23 cellular contexts compared by ENCODE assay signal in the genomic region with DNA sequence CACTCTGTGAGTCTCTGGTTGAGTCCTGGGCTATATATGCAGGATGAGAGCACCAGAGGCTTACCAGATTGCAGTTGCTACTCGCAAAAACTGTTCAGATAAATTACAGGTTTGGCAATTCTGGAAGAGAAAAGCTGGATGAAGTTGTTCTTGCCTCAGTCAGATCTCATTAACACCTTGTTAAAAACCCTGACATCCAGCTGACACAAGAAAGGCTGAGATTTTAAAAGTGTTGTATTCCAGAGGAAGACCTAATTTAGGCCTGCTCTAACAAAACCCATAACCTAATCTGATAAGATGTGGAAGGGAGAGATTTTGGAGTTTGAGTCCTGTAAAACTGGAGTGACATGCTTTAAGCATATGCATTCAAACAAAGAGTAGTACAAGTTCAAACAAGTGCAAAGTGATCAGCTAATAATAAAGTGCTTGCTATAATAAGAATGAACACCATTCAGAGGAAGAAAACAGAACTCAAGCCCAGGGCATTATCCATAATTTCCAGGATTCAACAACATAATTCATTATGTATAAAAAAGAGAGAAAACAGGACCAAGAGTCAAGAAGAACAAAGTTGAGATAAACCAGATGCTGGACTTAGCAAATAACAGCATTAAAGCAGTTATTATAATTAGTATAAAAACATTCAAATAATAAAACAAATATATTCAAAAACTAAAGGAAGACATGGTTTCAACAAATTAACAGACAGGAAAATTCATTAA.
DNase-seq lines count a peak whose midpoint lies in the region; ATAC-seq and TF ChIP-seq lines count a peak whose summit lies in the region.
"Had no signal": no experiment of that assay in that cellular context is flagged by ENCODE, and none has a peak within 500 bp of the region (broad histone marks: within the 10 kb centered on the region; RNA-seq: fewer than 3 reads in every experiment).

No MANE protein-coding gene starts in this region.

- no peaks in the 10 kb centered on the region for H4K20me1 ChIP-seq in SK-N-SH (ENCODE audit: insufficient read depth)

- TF ChIP-seq RAD21 in SK-N-SH (IDR thresholded peaks at IDR 0.05; ENCODE audit: low read length): no peak

- H3K9ac ChIP-seq in SK-N-SH: no peak overlapping the region

- TF ChIP-seq EP300 in SK-N-SH (IDR thresholded peaks at IDR 0.05; ENCODE audit: borderline replicate concordance in 1 of 2, low read depth in 1 of 2, low read length in 1 of 2): peak in 1 of 2 experiments; percentile 62; a peak in 2 of 4 replicates
- no peak for TF ChIP-seq EP300 in sigmoid colon (IDR thresholded peaks at IDR 0.05)

- 7% methylated on average over 1 of the region's 1 CpG for whole genome bisulfite sequencing in SK-N-SH (ENCODE audit: low lambda C conversion rate)
- 42 to 46% methylated on average over 1 of the region's 1 CpG for WGBS in sigmoid colon, 2 donors

- no peak overlapping the region for H3K4me2 ChIP-seq in SK-N-SH

- H3K27ac ChIP-seq in SK-N-SH (ENCODE audit: low read depth in 2 of 2, low read length in 1 of 2): peak overlapping the region in 1 of 2 experiments; percentile 88; a peak in 2 of 4 replicates
- peak overlapping the region; percentile 33 for H3K27ac ChIP-seq in HEK293 (ENCODE audit: extremely low read depth, low read depth, low read length)
- peak overlapping the region; percentile 52 to 90 (median 70) for H3K27ac ChIP-seq in sigmoid colon

- H3K4me3 ChIP-seq in SK-N-SH (ENCODE audit: low read depth in 2 of 2, low read length in 1 of 2): no peak overlapping the region
- no peak overlapping the region for H3K4me3 ChIP-seq in HEK293 (ENCODE audit: low read depth, low read length)
- no peak overlapping the region for H3K4me3 ChIP-seq in epithelial cell of esophagus (ENCODE audit: low read length)
- no peak overlapping the region for H3K4me3 ChIP-seq in sigmoid colon
- H3K4me3 ChIP-seq: lung, prostate gland had no signal

- no peak overlapping the region for H3K4me3 Mint-ChIP-seq in Calu3 (ENCODE audit: low read depth, unreplicated experiment)
- H3K4me3 Mint-ChIP-seq: activated CD8-positive, alpha-beta T cell treated with anti-CD3 and anti-CD28 coated beads for 36 hours; T-cell had no signal

- CTCF ChIA-PET in SK-N-SH (lab: Yijun Ruan, JAX): interaction anchor here (0.5 to 1.0 kb wide), 2 partner anchors 16 to 48 kb away, joined by 3 read pairs; no protein-coding TSS in a partner anchor
- CTCF ChIA-PET in HEK293 (lab: Yijun Ruan, JAX): no interaction called here
- CTCF ChIA-PET in Calu3 (lab: Charles Lee): no interaction called here

- peaks cover 7% of the 10 kb centered on the region for H3F3A ChIP-seq in SK-N-SH (replicated peaks; ENCODE audit: insufficient read depth)

- H3K9me3 ChIP-seq in SK-N-SH: no peaks in the 10 kb centered on the region
- no peaks in the 10 kb centered on the region for H3K9me3 ChIP-seq in HEK293 (ENCODE audit: control insufficient read depth, insufficient read depth, low read depth, low read length)
- H3K9me3 ChIP-seq in sigmoid colon: no peaks in the 10 kb centered on the region
- H3K9me3 ChIP-seq: prostate gland had no signal

- no TSS peak for BruUV-seq in Calu3 (replicated peaks; lab: Mats Ljungman, UMichigan)

- H3K4me1 ChIP-seq in SK-N-SH (ENCODE audit: control insufficient read depth in 1 of 2, insufficient read depth in 2 of 2, low read depth in 1 of 2, low read length in 1 of 2) (peaks cover 0 to 38% of the 10 kb centered on the region in 2 experiments; a peak in 2 of 4 replicates), HEK293 (ENCODE audit: control insufficient read depth, insufficient read depth, low read length) (peaks cover 41% of the 10 kb centered on the region), sigmoid colon (peaks cover 0 to 86% (median 77%) of the 10 kb centered on the region in 4 donors)

- H2AFZ ChIP-seq in SK-N-SH (ENCODE audit: low read depth): no peak overlapping the region

- POLR2A ChIA-PET in SK-N-SH (lab: Yijun Ruan, JAX) (no interaction called here), HEK293 (lab: Yijun Ruan, JAX) (no interaction called here)

- TF ChIP-seq POLR2A in sigmoid colon (IDR thresholded peaks at IDR 0.05): no peak

- H3K27me3 ChIP-seq in SK-N-SH (ENCODE audit: insufficient read depth): no peaks in the 10 kb centered on the region
- no peaks in the 10 kb centered on the region for H3K27me3 ChIP-seq in sigmoid colon

- H3K36me3 ChIP-seq in SK-N-SH (replicated peaks in 1 of 2; ENCODE audit: control insufficient read depth in 1 of 2, insufficient read depth in 2 of 2, low read length in 1 of 2) (peaks cover 10 to 32% of the 10 kb centered on the region in 2 experiments), HEK293 (ENCODE audit: control insufficient read depth in 2 of 2, insufficient read depth in 1 of 2, low read length in 2 of 2) (no peaks in the 10 kb centered on the region), sigmoid colon (no peaks in the 10 kb centered on the region)
- H3K36me3 ChIP-seq: prostate gland had no signal

- H3K9me2 ChIP-seq in SK-N-SH: no peaks in the 10 kb centered on the region

- no peak for DNase-seq in SK-N-SH
- peak; percentile 27 for DNase-seq in epithelial cell of esophagus (ENCODE audit: low read depth)
- DNase-seq in sigmoid colon: no peak
- DNase-seq in Calu3: no peak
- no peak for DNase-seq in SHP77 treated with DMSO at 0.1 percent for 48 hours (lab: John Stamatoyannopoulos, UW)
- no peak for DNase-seq in NCI-H748 (lab: John Stamatoyannopoulos, UW; ENCODE audit: unreplicated experiment)
- DNase-seq: activated CD4-positive, CD25-positive, alpha-beta regulatory T cell treated with anti-CD3 and anti-CD28 coated beads, Interleukin-2, amount 50 U/mL, for 72 hours; activated CD8-positive, alpha-beta T cell treated with anti-CD3 and anti-CD28 coated beads for 36 hours; activated gamma-delta T cell; COR-L47; DND-41; effector CD4-positive, alpha-beta T cell; islet precursor cell; NCI-H146; NCI-H2171 treated with DMSO at 0.1 percent for 48 hours; NCI-H774; SIG-M5; substantia nigra; T-cell had no signal

- peak; percentile 14; the same call in 1 of the 3 replicates for ATAC-seq in SK-N-SH treated with all-trans-retinoic acid at 6 μM for 48 hours
- ATAC-seq: activated CD8-positive, alpha-beta T cell treated with anti-CD3 and anti-CD28 coated beads for 36 hours; T-cell had no signal

- no peak overlapping the region for H3K27ac Mint-ChIP-seq in Calu3 (ENCODE audit: unreplicated experiment)
- H3K27ac Mint-ChIP-seq: activated CD8-positive, alpha-beta T cell treated with anti-CD3 and anti-CD28 coated beads for 36 hours; T-cell had no signal

- TF ChIP-seq CTCF in SK-N-SH (IDR thresholded peaks at IDR 0.05) (no peak), HEK293 (tag by site-specific recombination; IDR thresholded peaks at IDR 0.05) (no peak), epithelial cell of esophagus (IDR thresholded peaks at IDR 0.05; ENCODE audit: insufficient read depth, low read depth, low read length, missing control alignments) (no peak), sigmoid colon (IDR thresholded peaks at IDR 0.05) (no peak), Calu3 (IDR thresholded peaks at IDR 0.05; ENCODE audit: unreplicated experiment) (no peak)

- H3K79me2 ChIP-seq in SK-N-SH (ENCODE audit: insufficient read depth): no peaks in the 10 kb centered on the region

- H3K9me3 Mint-ChIP-seq in Calu3 (ENCODE audit: low read depth, unreplicated experiment): no peaks in the 10 kb centered on the region
- H3K9me3 Mint-ChIP-seq: activated CD8-positive, alpha-beta T cell treated with anti-CD3 and anti-CD28 coated beads for 36 hours had no signal

- H3K27me3 Mint-ChIP-seq in Calu3 (ENCODE audit: unreplicated experiment): no peaks in the 10 kb centered on the region
- H3K27me3 Mint-ChIP-seq: activated CD8-positive, alpha-beta T cell treated with anti-CD3 and anti-CD28 coated beads for 36 hours; T-cell had no signal

- peaks cover 6% of the 10 kb centered on the region for H3K4me1 Mint-ChIP-seq in Calu3 (ENCODE audit: low read depth, unreplicated experiment)
- H3K4me1 Mint-ChIP-seq: T-cell had no signal

- H3K36me3 Mint-ChIP-seq in Calu3 (ENCODE audit: insufficient read depth, unreplicated experiment): peaks cover 2% of the 10 kb centered on the region
- H3K36me3 Mint-ChIP-seq: T-cell had no signal

- intact Hi-C loops in sigmoid colon (cut with DNase I) (no loop called here), Calu3 (cut with micrococcal nuclease; ENCODE audit: unreplicated experiment) (no loop called here)

TF ChIP-seq in SK-N-SH treated with all-trans-retinoic acid at 6 μM for 48 hours, 23 proteins besides CTCF, POLR2A, EP300 and RAD21:
- TF ChIP-seq ZNF70 (CRISPR knock-in tag; IDR thresholded peaks at IDR 0.05): no peak
- TF ChIP-seq OSR1 (CRISPR knock-in tag; IDR thresholded peaks at IDR 0.05): no peak
- peak; percentile 71; the same call in 1 of the 2 replicates for TF ChIP-seq TOX (CRISPR knock-in tag; IDR thresholded peaks at IDR 0.05; ENCODE audit: borderline replicate concordance)
- TF ChIP-seq ISL1 (CRISPR knock-in tag; IDR thresholded peaks at IDR 0.05): peak; percentile 32; the same call in 1 of the 2 replicates
TF ChIP-seq in SK-N-SH treated with all-trans-retinoic acid at 6 μM for 48 hours: peak in this region for 2.

TF ChIP-seq in SK-N-SH, 30 proteins besides CTCF, POLR2A, EP300 and RAD21 (continues in another document):
- TF ChIP-seq NFIC (IDR thresholded peaks at IDR 0.05; ENCODE audit: borderline replicate concordance) (no peak), SMC3 (IDR thresholded peaks at IDR 0.05; ENCODE audit: low read depth, low read length) (no peak)
- TF ChIP-seq, protein P1, sequence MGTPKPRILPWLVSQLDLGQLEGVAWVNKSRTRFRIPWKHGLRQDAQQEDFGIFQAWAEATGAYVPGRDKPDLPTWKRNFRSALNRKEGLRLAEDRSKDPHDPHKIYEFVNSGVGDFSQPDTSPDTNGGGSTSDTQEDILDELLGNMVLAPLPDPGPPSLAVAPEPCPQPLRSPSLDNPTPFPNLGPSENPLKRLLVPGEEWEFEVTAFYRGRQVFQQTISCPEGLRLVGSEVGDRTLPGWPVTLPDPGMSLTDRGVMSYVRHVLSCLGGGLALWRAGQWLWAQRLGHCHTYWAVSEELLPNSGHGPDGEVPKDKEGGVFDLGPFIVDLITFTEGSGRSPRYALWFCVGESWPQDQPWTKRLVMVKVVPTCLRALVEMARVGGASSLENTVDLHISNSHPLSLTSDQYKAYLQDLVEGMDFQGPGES (IDR thresholded peaks at IDR 0.05; ENCODE audit: low read depth, low read length): no peak

TF ChIP-seq in HEK293, 187 proteins besides CTCF, POLR2A, EP300 and RAD21 (continues in another document):
- no peak for TF ChIP-seq ZNF19 (tag by site-specific recombination; IDR thresholded peaks at IDR 0.05; ENCODE audit: low read depth)
- TF ChIP-seq, protein P2, sequence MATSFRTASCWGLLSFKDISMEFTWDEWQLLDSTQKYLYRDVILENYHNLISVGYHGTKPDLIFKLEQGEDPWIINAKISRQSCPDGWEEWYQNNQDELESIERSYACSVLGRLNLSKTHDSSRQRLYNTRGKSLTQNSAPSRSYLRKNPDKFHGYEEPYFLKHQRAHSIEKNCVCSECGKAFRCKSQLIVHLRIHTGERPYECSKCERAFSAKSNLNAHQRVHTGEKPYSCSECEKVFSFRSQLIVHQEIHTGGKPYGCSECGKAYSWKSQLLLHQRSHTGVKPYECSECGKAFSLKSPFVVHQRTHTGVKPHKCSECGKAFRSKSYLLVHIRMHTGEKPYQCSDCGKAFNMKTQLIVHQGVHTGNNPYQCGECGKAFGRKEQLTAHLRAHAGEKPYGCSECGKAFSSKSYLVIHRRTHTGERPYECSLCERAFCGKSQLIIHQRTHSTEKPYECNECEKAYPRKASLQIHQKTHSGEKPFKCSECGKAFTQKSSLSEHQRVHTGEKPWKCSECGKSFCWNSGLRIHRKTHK (tag by site-specific recombination; IDR thresholded peaks at IDR 0.05): no peak
